1 cellular context compared by ENCODE assay signal in the genomic region with DNA sequence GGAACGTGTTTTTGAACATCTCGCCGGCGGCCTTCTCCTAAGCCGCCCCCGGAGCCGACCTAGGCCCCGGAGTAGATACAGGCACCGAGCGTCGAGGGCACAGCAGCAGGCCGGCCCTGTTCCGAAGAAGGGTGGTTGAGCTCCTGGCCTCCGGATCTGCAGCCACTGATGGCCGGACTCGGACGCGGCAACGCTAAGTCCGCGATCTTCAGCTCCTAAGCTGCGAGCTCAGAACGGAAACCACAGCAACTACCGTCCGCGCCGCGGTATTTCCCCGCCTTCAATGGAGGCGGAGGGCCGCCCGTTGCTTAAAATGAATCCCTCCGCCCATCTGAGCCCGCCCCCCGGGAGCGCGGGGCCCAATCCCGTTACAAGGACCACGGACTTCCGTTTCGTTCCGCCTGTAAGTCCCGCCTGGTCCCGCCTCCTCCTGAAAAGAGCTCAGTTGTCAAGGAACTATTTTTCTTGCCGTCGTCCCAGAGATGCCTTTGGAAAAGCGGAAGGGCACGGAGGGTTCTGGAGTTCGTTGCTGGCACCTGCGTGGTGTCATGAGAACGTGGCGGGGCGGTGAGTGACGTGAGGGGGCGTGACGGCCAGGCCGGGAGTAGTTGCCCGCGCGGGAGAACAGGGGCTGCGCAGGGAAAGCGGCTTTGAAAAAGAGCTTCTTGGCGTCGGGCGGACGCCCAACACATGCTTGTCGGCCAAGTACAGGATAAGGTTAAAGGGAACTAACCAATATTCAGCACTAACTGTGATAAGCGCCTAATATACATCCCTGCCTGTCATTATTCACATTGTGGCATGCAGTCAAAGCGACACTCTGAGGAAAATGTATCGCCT.
TF ChIP-seq lines count a peak whose summit lies in the region.

A gene (minus strand): TSS at position 285 of the 840 bp plus-strand sequence. CDS start 266 bp downstream, at position 19.

TF ChIP-seq in K562, 482 proteins besides CTCF, POLR2A, EP300 and RAD21 (continued from another document and continues in another):
- TF ChIP-seq, protein P1, sequence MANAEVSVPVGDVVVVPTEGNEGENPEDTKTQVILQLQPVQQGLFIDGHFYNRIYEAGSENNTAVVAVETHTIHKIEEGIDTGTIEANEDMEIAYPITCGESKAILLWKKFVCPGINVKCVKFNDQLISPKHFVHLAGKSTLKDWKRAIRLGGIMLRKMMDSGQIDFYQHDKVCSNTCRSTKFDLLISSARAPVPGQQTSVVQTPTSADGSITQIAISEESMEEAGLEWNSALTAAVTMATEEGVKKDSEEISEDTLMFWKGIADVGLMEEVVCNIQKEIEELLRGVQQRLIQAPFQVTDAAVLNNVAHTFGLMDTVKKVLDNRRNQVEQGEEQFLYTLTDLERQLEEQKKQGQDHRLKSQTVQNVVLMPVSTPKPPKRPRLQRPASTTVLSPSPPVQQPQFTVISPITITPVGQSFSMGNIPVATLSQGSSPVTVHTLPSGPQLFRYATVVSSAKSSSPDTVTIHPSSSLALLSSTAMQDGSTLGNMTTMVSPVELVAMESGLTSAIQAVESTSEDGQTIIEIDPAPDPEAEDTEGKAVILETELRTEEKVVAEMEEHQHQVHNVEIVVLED (CRISPR knock-in tag; IDR thresholded peaks at IDR 0.05): peak; percentile 81
- TF ChIP-seq SIN3A (IDR thresholded peaks at IDR 0.05; ENCODE audit: borderline replicate concordance in 2 of 2, control insufficient read depth in 1 of 2, low read depth in 2 of 2, low read length in 2 of 2) (peak; percentile 73 to 76), SNRNP70 (optimal IDR thresholded peaks at IDR 0.05; ENCODE audit: low read depth, low read length) (no peak), ZNF347 (CRISPR knock-in tag; IDR thresholded peaks at IDR 0.05; ENCODE audit: low read depth) (no peak), ZNF586 (CRISPR knock-in tag; conservative IDR thresholded peaks at IDR 0.05) (no peak), ZNF561 (CRISPR knock-in tag; conservative IDR thresholded peaks at IDR 0.05) (no peak), ARID2 (IDR thresholded peaks at IDR 0.05) (no peak), RBM39 (optimal IDR thresholded peaks at IDR 0.05; ENCODE audit: low read depth, low read length) (peak; percentile 48), PHB2 (IDR thresholded peaks at IDR 0.05; ENCODE audit: low read depth) (no peak), NFE2L1 (tag; IDR thresholded peaks at IDR 0.05; ENCODE audit: borderline replicate concordance, low read depth) (no peak), NCOA1 (IDR thresholded peaks at IDR 0.05; ENCODE audit: low read depth) (peak; percentile 72), ARNT (IDR thresholded peaks at IDR 0.05) (peak; percentile 51 to 91; a peak in 3 of 4 replicates), ZSCAN29 (IDR thresholded peaks at IDR 0.05) (no peak), SREBF2 (CRISPR knock-in tag; IDR thresholded peaks at IDR 0.05) (no peak), HOXB6 (CRISPR knock-in tag; IDR thresholded peaks at IDR 0.05; ENCODE audit: borderline replicate concordance) (no peak), MED1 (CRISPR knock-in tag; IDR thresholded peaks at IDR 0.05; ENCODE audit: borderline replicate concordance) (no peak), MAFF (IDR thresholded peaks at IDR 0.05; ENCODE audit: low read length) (no peak), TAF9B (IDR thresholded peaks at IDR 0.05; ENCODE audit: partially characterized antibody) (peak; percentile 92), BRCA1 (IDR thresholded peaks at IDR 0.05) (no peak), BRCA1 (CRISPR knock-in tag; IDR thresholded peaks at IDR 0.05) (no peak), ZKSCAN8 (CRISPR knock-in tag; IDR thresholded peaks at IDR 0.05) (no peak), NEUROD1 (IDR thresholded peaks at IDR 0.05; ENCODE audit: borderline replicate concordance, low read depth, low read length, partially characterized antibody) (peak; percentile 68), TEAD1 (CRISPR knock-in tag; IDR thresholded peaks at IDR 0.05) (peak in 1 of 2 experiments; percentile 97; a peak in 2 of 4 replicates), DDX20 (tag; IDR thresholded peaks at IDR 0.05; ENCODE audit: low read depth) (no peak), PURB (CRISPR knock-in tag; IDR thresholded peaks at IDR 0.05; ENCODE audit: low read depth) (no peak), SREBF1 (IDR thresholded peaks at IDR 0.05; ENCODE audit: borderline replicate concordance, low read depth, low read length) (0 out of 2 replicates have a peak, but pooled peaks have one; percentile 9)
- TF ChIP-seq, protein P2, sequence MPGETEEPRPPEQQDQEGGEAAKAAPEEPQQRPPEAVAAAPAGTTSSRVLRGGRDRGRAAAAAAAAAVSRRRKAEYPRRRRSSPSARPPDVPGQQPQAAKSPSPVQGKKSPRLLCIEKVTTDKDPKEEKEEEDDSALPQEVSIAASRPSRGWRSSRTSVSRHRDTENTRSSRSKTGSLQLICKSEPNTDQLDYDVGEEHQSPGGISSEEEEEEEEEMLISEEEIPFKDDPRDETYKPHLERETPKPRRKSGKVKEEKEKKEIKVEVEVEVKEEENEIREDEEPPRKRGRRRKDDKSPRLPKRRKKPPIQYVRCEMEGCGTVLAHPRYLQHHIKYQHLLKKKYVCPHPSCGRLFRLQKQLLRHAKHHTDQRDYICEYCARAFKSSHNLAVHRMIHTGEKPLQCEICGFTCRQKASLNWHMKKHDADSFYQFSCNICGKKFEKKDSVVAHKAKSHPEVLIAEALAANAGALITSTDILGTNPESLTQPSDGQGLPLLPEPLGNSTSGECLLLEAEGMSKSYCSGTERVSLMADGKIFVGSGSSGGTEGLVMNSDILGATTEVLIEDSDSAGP (CRISPR knock-in tag; IDR thresholded peaks at IDR 0.05): peak; percentile 57; the same call in 1 of the 2 replicates
- TF ChIP-seq, protein P3, sequence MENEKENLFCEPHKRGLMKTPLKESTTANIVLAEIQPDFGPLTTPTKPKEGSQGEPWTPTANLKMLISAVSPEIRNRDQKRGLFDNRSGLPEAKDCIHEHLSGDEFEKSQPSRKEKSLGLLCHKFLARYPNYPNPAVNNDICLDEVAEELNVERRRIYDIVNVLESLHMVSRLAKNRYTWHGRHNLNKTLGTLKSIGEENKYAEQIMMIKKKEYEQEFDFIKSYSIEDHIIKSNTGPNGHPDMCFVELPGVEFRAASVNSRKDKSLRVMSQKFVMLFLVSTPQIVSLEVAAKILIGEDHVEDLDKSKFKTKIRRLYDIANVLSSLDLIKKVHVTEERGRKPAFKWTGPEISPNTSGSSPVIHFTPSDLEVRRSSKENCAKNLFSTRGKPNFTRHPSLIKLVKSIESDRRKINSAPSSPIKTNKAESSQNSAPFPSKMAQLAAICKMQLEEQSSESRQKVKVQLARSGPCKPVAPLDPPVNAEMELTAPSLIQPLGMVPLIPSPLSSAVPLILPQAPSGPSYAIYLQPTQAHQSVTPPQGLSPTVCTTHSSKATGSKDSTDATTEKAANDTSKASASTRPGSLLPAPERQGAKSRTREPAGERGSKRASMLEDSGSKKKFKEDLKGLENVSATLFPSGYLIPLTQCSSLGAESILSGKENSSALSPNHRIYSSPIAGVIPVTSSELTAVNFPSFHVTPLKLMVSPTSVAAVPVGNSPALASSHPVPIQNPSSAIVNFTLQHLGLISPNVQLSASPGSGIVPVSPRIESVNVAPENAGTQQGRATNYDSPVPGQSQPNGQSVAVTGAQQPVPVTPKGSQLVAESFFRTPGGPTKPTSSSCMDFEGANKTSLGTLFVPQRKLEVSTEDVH (IDR thresholded peaks at IDR 0.05; ENCODE audit: low read depth, partially characterized antibody): peak; percentile 95
- TF ChIP-seq, protein P4, sequence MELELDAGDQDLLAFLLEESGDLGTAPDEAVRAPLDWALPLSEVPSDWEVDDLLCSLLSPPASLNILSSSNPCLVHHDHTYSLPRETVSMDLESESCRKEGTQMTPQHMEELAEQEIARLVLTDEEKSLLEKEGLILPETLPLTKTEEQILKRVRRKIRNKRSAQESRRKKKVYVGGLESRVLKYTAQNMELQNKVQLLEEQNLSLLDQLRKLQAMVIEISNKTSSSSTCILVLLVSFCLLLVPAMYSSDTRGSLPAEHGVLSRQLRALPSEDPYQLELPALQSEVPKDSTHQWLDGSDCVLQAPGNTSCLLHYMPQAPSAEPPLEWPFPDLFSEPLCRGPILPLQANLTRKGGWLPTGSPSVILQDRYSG (tag; conservative IDR thresholded peaks at IDR 0.05; ENCODE audit: low read depth): peak; percentile 82
- TF ChIP-seq, protein P5, sequence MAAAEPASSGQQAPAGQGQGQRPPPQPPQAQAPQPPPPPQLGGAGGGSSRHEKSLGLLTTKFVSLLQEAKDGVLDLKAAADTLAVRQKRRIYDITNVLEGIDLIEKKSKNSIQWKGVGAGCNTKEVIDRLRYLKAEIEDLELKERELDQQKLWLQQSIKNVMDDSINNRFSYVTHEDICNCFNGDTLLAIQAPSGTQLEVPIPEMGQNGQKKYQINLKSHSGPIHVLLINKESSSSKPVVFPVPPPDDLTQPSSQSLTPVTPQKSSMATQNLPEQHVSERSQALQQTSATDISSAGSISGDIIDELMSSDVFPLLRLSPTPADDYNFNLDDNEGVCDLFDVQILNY (CRISPR knock-in tag; IDR thresholded peaks at IDR 0.05): peak; percentile 80; the same call in 1 of the 2 replicates
- TF ChIP-seq, protein P6, sequence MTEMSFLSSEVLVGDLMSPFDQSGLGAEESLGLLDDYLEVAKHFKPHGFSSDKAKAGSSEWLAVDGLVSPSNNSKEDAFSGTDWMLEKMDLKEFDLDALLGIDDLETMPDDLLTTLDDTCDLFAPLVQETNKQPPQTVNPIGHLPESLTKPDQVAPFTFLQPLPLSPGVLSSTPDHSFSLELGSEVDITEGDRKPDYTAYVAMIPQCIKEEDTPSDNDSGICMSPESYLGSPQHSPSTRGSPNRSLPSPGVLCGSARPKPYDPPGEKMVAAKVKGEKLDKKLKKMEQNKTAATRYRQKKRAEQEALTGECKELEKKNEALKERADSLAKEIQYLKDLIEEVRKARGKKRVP (CRISPR knock-in tag; IDR thresholded peaks at IDR 0.05): no peak
- TF ChIP-seq, protein P7, sequence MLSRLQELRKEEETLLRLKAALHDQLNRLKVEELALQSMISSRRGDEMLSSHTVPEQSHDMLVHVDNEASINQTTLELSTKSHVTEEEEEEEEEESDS (CRISPR knock-in tag; IDR thresholded peaks at IDR 0.05): no peak
- TF ChIP-seq, protein P8, sequence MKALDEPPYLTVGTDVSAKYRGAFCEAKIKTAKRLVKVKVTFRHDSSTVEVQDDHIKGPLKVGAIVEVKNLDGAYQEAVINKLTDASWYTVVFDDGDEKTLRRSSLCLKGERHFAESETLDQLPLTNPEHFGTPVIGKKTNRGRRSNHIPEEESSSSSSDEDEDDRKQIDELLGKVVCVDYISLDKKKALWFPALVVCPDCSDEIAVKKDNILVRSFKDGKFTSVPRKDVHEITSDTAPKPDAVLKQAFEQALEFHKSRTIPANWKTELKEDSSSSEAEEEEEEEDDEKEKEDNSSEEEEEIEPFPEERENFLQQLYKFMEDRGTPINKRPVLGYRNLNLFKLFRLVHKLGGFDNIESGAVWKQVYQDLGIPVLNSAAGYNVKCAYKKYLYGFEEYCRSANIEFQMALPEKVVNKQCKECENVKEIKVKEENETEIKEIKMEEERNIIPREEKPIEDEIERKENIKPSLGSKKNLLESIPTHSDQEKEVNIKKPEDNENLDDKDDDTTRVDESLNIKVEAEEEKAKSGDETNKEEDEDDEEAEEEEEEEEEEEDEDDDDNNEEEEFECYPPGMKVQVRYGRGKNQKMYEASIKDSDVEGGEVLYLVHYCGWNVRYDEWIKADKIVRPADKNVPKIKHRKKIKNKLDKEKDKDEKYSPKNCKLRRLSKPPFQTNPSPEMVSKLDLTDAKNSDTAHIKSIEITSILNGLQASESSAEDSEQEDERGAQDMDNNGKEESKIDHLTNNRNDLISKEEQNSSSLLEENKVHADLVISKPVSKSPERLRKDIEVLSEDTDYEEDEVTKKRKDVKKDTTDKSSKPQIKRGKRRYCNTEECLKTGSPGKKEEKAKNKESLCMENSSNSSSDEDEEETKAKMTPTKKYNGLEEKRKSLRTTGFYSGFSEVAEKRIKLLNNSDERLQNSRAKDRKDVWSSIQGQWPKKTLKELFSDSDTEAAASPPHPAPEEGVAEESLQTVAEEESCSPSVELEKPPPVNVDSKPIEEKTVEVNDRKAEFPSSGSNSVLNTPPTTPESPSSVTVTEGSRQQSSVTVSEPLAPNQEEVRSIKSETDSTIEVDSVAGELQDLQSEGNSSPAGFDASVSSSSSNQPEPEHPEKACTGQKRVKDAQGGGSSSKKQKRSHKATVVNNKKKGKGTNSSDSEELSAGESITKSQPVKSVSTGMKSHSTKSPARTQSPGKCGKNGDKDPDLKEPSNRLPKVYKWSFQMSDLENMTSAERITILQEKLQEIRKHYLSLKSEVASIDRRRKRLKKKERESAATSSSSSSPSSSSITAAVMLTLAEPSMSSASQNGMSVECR (CRISPR knock-in tag; IDR thresholded peaks at IDR 0.05): peak; percentile 96
- TF ChIP-seq, protein P9, sequence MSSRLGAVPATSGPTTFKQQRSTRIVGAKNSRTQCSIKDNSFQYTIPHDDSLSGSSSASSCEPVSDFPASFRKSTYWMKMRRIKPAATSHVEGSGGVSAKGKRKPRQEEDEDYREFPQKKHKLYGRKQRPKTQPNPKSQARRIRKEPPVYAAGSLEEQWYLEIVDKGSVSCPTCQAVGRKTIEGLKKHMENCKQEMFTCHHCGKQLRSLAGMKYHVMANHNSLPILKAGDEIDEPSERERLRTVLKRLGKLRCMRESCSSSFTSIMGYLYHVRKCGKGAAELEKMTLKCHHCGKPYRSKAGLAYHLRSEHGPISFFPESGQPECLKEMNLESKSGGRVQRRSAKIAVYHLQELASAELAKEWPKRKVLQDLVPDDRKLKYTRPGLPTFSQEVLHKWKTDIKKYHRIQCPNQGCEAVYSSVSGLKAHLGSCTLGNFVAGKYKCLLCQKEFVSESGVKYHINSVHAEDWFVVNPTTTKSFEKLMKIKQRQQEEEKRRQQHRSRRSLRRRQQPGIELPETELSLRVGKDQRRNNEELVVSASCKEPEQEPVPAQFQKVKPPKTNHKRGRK (tag; IDR thresholded peaks at IDR 0.05): no peak
- TF ChIP-seq, protein P10, sequence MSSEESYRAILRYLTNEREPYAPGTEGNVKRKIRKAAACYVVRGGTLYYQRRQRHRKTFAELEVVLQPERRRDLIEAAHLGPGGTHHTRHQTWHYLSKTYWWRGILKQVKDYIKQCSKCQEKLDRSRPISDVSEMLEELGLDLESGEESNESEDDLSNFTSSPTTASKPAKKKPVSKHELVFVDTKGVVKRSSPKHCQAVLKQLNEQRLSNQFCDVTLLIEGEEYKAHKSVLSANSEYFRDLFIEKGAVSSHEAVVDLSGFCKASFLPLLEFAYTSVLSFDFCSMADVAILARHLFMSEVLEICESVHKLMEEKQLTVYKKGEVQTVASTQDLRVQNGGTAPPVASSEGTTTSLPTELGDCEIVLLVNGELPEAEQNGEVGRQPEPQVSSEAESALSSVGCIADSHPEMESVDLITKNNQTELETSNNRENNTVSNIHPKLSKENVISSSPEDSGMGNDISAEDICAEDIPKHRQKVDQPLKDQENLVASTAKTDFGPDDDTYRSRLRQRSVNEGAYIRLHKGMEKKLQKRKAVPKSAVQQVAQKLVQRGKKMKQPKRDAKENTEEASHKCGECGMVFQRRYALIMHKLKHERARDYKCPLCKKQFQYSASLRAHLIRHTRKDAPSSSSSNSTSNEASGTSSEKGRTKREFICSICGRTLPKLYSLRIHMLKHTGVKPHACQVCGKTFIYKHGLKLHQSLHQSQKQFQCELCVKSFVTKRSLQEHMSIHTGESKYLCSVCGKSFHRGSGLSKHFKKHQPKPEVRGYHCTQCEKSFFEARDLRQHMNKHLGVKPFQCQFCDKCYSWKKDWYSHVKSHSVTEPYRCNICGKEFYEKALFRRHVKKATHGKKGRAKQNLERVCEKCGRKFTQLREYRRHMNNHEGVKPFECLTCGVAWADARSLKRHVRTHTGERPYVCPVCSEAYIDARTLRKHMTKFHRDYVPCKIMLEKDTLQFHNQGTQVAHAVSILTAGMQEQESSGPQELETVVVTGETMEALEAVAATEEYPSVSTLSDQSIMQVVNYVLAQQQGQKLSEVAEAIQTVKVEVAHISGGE (CRISPR knock-in tag; IDR thresholded peaks at IDR 0.05): peak in 1 of 3 experiments; percentile 70; a peak in 2 of 6 replicates
